ENCODE assay signal across 1 cellular context in the genomic region with DNA sequence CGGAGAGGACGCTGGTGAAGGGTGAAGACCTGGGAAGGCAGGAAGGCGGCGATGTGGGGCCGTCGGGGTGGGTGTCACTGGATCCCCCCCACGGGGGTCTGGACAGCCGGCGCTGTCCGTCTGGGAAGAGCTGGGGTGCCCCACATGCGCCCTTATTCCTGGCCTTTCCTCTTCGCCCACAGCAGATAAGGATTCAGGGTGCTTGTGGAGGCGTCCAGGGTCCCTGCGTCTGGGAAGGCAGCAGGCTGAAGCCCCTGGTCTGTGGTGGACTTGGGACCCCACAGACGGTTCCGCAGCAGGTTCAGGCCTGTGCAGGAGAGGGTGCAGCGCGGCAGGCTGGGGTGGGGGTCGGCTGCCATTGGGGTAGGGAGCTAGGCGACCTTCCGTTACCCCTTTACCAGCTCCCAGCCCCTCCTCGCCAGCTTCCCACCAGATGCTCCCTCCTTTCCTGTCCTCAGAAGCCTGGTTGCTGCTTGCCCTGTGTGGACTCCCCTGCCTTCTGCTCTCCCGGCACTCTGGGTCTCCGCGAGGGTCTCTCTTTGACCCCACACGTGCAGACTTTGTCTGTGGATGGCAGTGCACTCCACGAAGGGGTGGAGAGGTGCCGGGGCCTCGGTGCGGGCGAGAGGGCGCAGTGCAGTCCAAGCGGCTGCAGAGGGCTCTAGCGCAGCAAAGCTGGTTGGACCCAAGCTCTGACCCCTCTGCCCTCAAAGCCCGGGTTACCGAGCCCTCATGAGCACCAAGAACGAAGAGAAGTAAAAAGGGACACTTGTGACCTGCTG.
TF ChIP-seq lines count a peak whose summit lies in the region.

No MANE protein-coding gene starts in this region.

TF ChIP-seq in HCT116, 20 proteins besides CTCF, POLR2A, EP300 and RAD21:
- TF ChIP-seq YY1 (IDR thresholded peaks at IDR 0.05; ENCODE audit: extremely low read depth, insufficient replicate concordance, low read depth, low read length) (no peak), TCF7L2 (IDR thresholded peaks at IDR 0.05; ENCODE audit: borderline replicate concordance, extremely low read depth, insufficient read depth, insufficient read length) (no peak)
TF ChIP-seq in HCT116: peak in this region for 0.
